ENCODE assay signal across 8 cellular contexts in the genomic region with DNA sequence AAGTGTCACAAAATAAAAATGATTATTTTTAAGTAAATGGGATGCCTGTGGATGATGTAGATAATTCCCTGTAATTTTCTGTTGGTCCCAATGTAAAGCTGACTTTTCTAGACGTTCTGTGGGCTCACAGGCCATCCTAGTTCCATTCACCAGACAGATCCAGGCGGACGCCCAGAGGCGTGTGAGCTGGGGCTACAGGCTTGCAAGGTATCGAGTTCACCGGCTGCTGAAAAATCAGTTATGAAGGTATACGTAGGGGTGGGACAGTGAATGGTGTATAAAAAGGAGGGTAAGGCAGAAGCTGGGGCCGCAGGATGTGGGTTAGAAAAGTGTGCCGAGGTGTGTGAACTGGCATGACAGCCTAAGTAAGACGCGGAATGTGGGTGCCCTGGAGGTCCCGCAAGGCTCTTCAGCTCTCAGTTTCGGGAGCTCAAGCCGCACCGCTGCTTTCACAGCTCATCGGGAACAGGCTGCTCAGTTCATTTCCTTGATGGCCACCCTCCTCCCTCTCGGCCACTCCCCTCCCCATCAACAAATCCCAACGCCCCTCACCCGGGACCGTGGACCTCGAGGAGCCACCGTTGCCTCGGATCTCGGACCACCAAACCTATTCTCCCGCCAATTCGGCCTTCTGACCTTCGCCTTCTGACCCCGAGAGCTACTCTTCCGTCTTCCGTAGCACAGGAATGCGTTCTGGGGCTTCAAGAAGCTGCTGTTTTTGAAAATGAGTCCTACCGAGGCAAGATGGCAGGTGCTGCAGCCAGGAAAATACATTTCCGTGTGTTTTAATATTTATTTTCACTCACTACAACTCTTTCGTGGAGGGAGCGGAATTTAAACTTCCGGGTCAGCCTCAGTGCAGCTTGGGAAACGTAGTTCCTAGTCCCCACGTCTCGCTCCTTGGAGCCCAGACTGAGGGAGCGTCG. TPM values are rescaled to one million over a fixed set of nuclear protein-coding genes. Genes with fewer than 3 reads are reported as not detected.
DNase-seq lines count a peak whose midpoint lies in the region; ATAC-seq and TF ChIP-seq lines count a peak whose summit lies in the region.

A gene with protein sequence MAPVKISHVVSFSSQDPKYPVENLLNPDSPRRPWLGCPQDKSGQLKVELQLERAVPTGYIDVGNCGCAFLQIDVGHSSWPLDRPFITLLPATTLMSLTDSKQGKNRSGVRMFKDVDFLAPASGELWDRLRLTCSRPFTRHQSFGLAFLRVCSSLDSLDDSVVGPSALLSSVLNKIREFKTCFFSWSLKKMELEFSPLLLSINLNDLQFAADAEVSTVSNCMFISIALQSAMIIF (minus strand): TSS at position 782 of the 926 bp plus-strand sequence. CDS start 5,241 bp downstream, outside the sequence.

- H3K27ac Mint-ChIP-seq in activated naive CD4-positive, alpha-beta T cell treated with anti-CD3 and anti-CD28 coated beads, Interleukin-2, amount 50 U/mL, for 72 hours = peak within 1 kb of the TSS; percentile 98 to 100

- H3K36me3 Mint-ChIP-seq in activated naive CD4-positive, alpha-beta T cell treated with anti-CD3 and anti-CD28 coated beads, Interleukin-2, amount 50 U/mL, for 72 hours = peaks cover 22 to 33% of the 10 kb centered on the region in 2 donors

- no peak for TF ChIP-seq POLR2A in uterus (IDR thresholded peaks at IDR 0.05)

- H3K4me3 ChIP-seq in GM08714 (ENCODE audit: low read length) = peak within 1 kb of the TSS; percentile 86
- peak within 1 kb of the TSS; percentile 73 for H3K4me3 ChIP-seq in cardiac muscle cell
- peak within 1 kb of the TSS; percentile 73 to 94 for H3K4me3 ChIP-seq in uterus

- intact Hi-C loops in uterus (cut with DNase I; ENCODE audit: low total_unique reads) = no loop called here

- ATAC-seq in activated naive CD4-positive, alpha-beta T cell treated with anti-CD3 and anti-CD28 coated beads, Interleukin-2, amount 50 U/mL, for 72 hours = peak; percentile 78 to 84

- TF ChIP-seq CTCF in cardiac muscle cell (IDR thresholded peaks at IDR 0.05; ENCODE audit: low read depth, low read length) (no peak), uterus (IDR thresholded peaks at IDR 0.05) (no peak)

- H3K36me3 ChIP-seq in cardiac muscle cell (no peaks in the 10 kb centered on the region), uterus (no peaks in the 10 kb centered on the region)

- H3K9me3 ChIP-seq in cardiac muscle cell (ENCODE audit: low read depth) (no peaks in the 10 kb centered on the region), uterus (no peaks in the 10 kb centered on the region)

- H3K27me3 ChIP-seq in cardiac muscle cell (no peaks in the 10 kb centered on the region), uterus (no peaks in the 10 kb centered on the region)

- H3K4me1 ChIP-seq in cardiac muscle cell (ENCODE audit: low read depth) (peaks cover 14% of the 10 kb centered on the region), uterus (peaks cover 3 to 8% of the 10 kb centered on the region in 2 donors)

- no peaks in the 10 kb centered on the region for H3K9me3 Mint-ChIP-seq in activated naive CD4-positive, alpha-beta T cell treated with anti-CD3 and anti-CD28 coated beads, Interleukin-2, amount 50 U/mL, for 72 hours

- H3K27ac ChIP-seq in cardiac muscle cell = peak within 1 kb of the TSS; percentile 92
- H3K27ac ChIP-seq in uterus = peak within 1 kb of the TSS; percentile 88 to 91

- DNase-seq in HCEC 1CT (peak; percentile 85), M059J (ENCODE audit: low read depth) (peak; percentile 90), SHP77 (lab: John Stamatoyannopoulos, UW) (peak; percentile 97), cardiac muscle cell (ENCODE audit: low read depth in 1 of 2, low spot score in 1 of 2) (peak; percentile 90 to 91), pons (ENCODE audit: low spot score) (peak; percentile 95), uterus (peak; percentile 58 to 80)
- peak; percentile 66 to 82 for DNase-seq in activated naive CD4-positive, alpha-beta T cell treated with anti-CD3 and anti-CD28 coated beads, Interleukin-2, amount 50 U/mL, for 72 hours (ENCODE audit: low spot score in 2 of 2)

RNA-seq across cellular contexts. Expression of the gene that starts here (rescaled TPM):
- 2.8 and 10.8 TPM in 2 replicates for total RNA-seq in M059J (2014; rRNA removed; shearing (Covaris generic))
- 10 to 100 TPM; 14.0 to 21.8 TPM for total RNA-seq in activated naive CD4-positive, alpha-beta T cell treated with anti-CD3 and anti-CD28 coated beads, Interleukin-2, amount 50 U/mL, for 72 hours
- total RNA-seq in cardiac muscle cell = 8.0 and 8.8 TPM in 2 replicates
- 6.3 and 7.9 TPM in 2 replicates for polyA plus RNA-seq in cardiac muscle cell
- 100 to 1,000 TPM in 1 of 4 donors, 10 to 100 TPM in 2, 1 to 10 TPM in 1; 8.2 to 176 (median 21.4) TPM for total RNA-seq in uterus

Comparison
In these comparisons a context has a peak if more than half of its experiments do, and no peak if none do; other contexts are left out.
1. Peak in every context shown above with its lines: DNase-seq, ATAC-seq, H3K4me3 ChIP-seq and H3K27ac ChIP-seq.